ENCODE assay signal across 8 cellular contexts in the genomic region with DNA sequence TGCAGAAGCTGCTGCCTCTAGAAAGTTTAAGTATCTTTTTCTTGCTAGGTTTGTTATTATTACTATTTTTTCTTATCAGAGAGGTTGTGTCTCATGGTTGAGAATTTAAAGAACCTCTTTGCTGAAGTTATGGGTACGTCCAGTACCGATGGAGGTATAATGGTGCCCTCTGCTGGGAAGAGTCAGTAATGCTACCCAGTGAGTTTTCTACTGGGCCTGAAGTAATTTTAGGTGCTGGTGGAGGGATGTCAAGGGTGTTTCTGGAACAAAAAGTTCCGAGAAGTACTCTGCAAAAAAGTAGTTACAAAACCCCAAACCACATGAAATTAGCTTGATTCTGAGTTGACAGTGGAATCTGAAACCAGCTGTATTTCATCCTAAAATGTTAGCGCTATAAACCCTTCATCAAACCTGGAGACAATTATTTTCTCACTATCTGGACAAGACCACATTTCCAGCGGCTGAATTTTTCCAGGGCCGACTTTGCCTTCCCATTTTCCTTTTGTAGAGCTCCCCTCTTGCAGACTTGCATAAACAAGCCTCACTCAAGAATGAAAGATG.
DNase-seq lines count a peak whose midpoint lies in the region; ATAC-seq and TF ChIP-seq lines count a peak whose summit lies in the region.

No MANE protein-coding gene starts in this region.

- no peaks in the 10 kb centered on the region for H3K27me3 ChIP-seq in SJSA1 (replicated peaks)

- H3K27me3 Mint-ChIP-seq in stimulated activated naive B cell treated with anti-CD40 and anti-IgM and Interleukin-4, amounts not matched to agents 10 μg/mL and 1 μg/mL and 100 μg/mL, for 72 hours: peaks cover 4 to 8% of the 10 kb centered on the region in 2 donors

- H3K27ac ChIP-seq in SJSA1: no peak overlapping the region

- DNase-seq in Ammon's horn (ENCODE audit: low spot score) (peak; percentile 56), HT-29 (ENCODE audit: low spot score) (peak; percentile 48), SJSA1 (ENCODE audit: low read depth in 1 of 2, low spot score in 2 of 2) (peak; percentile 35 to 45), cerebellar cortex (ENCODE audit: low spot score) (peak; percentile 66), left kidney (ENCODE audit: low read depth, low spot score) (peak; percentile 63)
- DNase-seq in stimulated activated naive B cell treated with anti-CD40 and anti-IgM and Interleukin-4, amounts not matched to agents 10 μg/mL and 1 μg/mL and 100 μg/mL, for 72 hours: peak; percentile 15

- H3K36me3 ChIP-seq in SJSA1: no peaks in the 10 kb centered on the region

- peak; percentile 74 for TF ChIP-seq CTCF in GM12873 (IDR thresholded peaks at IDR 0.05; ENCODE audit: insufficient read depth, low read depth, low read length, missing control alignments)

- H3K4me3 Mint-ChIP-seq in stimulated activated naive B cell treated with anti-CD40 and anti-IgM and Interleukin-4, amounts not matched to agents 10 μg/mL and 1 μg/mL and 100 μg/mL, for 72 hours: no peak overlapping the region

- no peaks in the 10 kb centered on the region for H3K4me1 Mint-ChIP-seq in stimulated activated naive B cell treated with anti-CD40 and anti-IgM and Interleukin-4, amounts not matched to agents 10 μg/mL and 1 μg/mL and 100 μg/mL, for 72 hours

- peak; percentile 48 to 64 for ATAC-seq in stimulated activated naive B cell treated with anti-CD40 and anti-IgM and Interleukin-4, amounts not matched to agents 10 μg/mL and 1 μg/mL and 100 μg/mL, for 72 hours (replicated peaks)
- no peak for ATAC-seq in HG02678 (IDR thresholded peaks at IDR 0.05; ENCODE audit: unreplicated experiment)

- no peaks in the 10 kb centered on the region for H3K9me3 ChIP-seq in SJSA1 (replicated peaks)

- no peak overlapping the region for H3K27ac Mint-ChIP-seq in stimulated activated naive B cell treated with anti-CD40 and anti-IgM and Interleukin-4, amounts not matched to agents 10 μg/mL and 1 μg/mL and 100 μg/mL, for 72 hours

- no peaks in the 10 kb centered on the region for H3K9me3 Mint-ChIP-seq in stimulated activated naive B cell treated with anti-CD40 and anti-IgM and Interleukin-4, amounts not matched to agents 10 μg/mL and 1 μg/mL and 100 μg/mL, for 72 hours

- 0 out of 2 replicates have a peak, but pooled peaks cover 2% of the 10 kb centered on the region for H3K4me1 ChIP-seq in SJSA1 (replicated peaks)

- no peak overlapping the region for H3K4me3 ChIP-seq in SJSA1

- H3K36me3 Mint-ChIP-seq in stimulated activated naive B cell treated with anti-CD40 and anti-IgM and Interleukin-4, amounts not matched to agents 10 μg/mL and 1 μg/mL and 100 μg/mL, for 72 hours: no peaks in the 10 kb centered on the region

Comparison
In these comparisons a context has a peak if more than half of its experiments do, and no peak if none do; other contexts are left out.
1. DNase-seq: peak in every context shown above with its lines; median percentile 66 in cerebellar cortex; 63 in left kidney; 56 in Ammon's horn; 48 in HT-29; 40 in SJSA1; 15 in stimulated activated naive B cell treated with anti-CD40 and anti-IgM and Interleukin-4, amounts not matched to agents 10 μg/mL and 1 μg/mL and 100 μg/mL, for 72 hours.